ENCODE assay signal across 1 cellular context in genomic region chr19:48954011-48954594, GRCh38.
TF ChIP-seq lines count a peak whose summit lies in the region.

No MANE protein-coding gene starts in this region.

TF ChIP-seq in K562, 482 proteins besides CTCF, POLR2A, EP300 and RAD21 (continues in another document):
- TF ChIP-seq NEUROD1 (IDR thresholded peaks at IDR 0.05; ENCODE audit: borderline replicate concordance, low read depth, low read length, partially characterized antibody) (no peak), HNRNPUL1 (IDR thresholded peaks at IDR 0.05; ENCODE audit: low read length) (no peak), ZNF707 (CRISPR knock-in tag; conservative IDR thresholded peaks at IDR 0.05) (no peak), E2F8 (IDR thresholded peaks at IDR 0.05; ENCODE audit: low read depth, partially characterized antibody) (no peak), POLR2AphosphoS2 (IDR thresholded peaks at IDR 0.05; ENCODE audit: low read length) (no peak), BCOR (IDR thresholded peaks at IDR 0.05) (peak; percentile 85), ARID4B (CRISPR knock-in tag; IDR thresholded peaks at IDR 0.05) (no peak), SIX5 (IDR thresholded peaks at IDR 0.05; ENCODE audit: borderline replicate concordance in 1 of 2, insufficient read depth in 1 of 2, low read depth in 1 of 2, low read length in 2 of 2) (no peak), ZNF740 (CRISPR knock-in tag; IDR thresholded peaks at IDR 0.05) (no peak), ZNF740 (tag; IDR thresholded peaks at IDR 0.05) (no peak), ZFP91 (CRISPR knock-in tag; IDR thresholded peaks at IDR 0.05) (no peak), STAT5A (IDR thresholded peaks at IDR 0.05; ENCODE audit: borderline replicate concordance, low read length) (no peak), ZBTB17 (CRISPR knock-in tag; IDR thresholded peaks at IDR 0.05) (no peak), CC2D1A (IDR thresholded peaks at IDR 0.05) (0 out of 2 replicates have a peak, but pooled peaks have one; percentile 38), GTF2E2 (tag; IDR thresholded peaks at IDR 0.05) (0 out of 2 replicates have a peak, but pooled peaks have one; percentile 61), ZBTB11 (CRISPR knock-in tag; IDR thresholded peaks at IDR 0.05) (no peak; a peak in 1 of 6 replicates), IFI16 (CRISPR knock-in tag; IDR thresholded peaks at IDR 0.05) (no peak), SUPT5H (IDR thresholded peaks at IDR 0.05) (0 out of 2 replicates have a peak, but pooled peaks have one; percentile 44), NFYB (IDR thresholded peaks at IDR 0.05; ENCODE audit: extremely low read depth, insufficient read length) (no peak), NRF1 (conservative IDR thresholded peaks at IDR 0.05 in 1 of 2, IDR thresholded peaks at IDR 0.05 in 1 of 2) (no peak), U2AF1 (optimal IDR thresholded peaks at IDR 0.05; ENCODE audit: low read depth, low read length) (no peak), SAFB2 (IDR thresholded peaks at IDR 0.05; ENCODE audit: borderline replicate concordance, low read depth, low read length, severe bottlenecking) (no peak), CUX1 (CRISPR knock-in tag; IDR thresholded peaks at IDR 0.05) (0 out of 2 replicates have a peak, but pooled peaks have one; percentile 50), TAL1 (IDR thresholded peaks at IDR 0.05) (peak; percentile 38; the same call in 1 of the 2 replicates), C11orf30 (IDR thresholded peaks at IDR 0.05; ENCODE audit: low read depth) (no peak), TCF3 (CRISPR knock-in tag; IDR thresholded peaks at IDR 0.05) (no peak), TGIF2 (CRISPR knock-in tag; IDR thresholded peaks at IDR 0.05) (no peak), PYGO2 (tag; IDR thresholded peaks at IDR 0.05) (no peak), ZNF121 (CRISPR knock-in tag; conservative IDR thresholded peaks at IDR 0.05) (peak; percentile 95), PURB (CRISPR knock-in tag; IDR thresholded peaks at IDR 0.05; ENCODE audit: low read depth) (no peak), ARHGAP35 (IDR thresholded peaks at IDR 0.05; ENCODE audit: partially characterized antibody) (no peak), MBD1 (CRISPR knock-in tag; IDR thresholded peaks at IDR 0.05) (no peak), ELK3 (CRISPR knock-in tag; IDR thresholded peaks at IDR 0.05) (no peak), SMARCC2 (IDR thresholded peaks at IDR 0.05; ENCODE audit: low read depth) (0 out of 2 replicates have a peak, but pooled peaks have one; percentile 24), ZNF586 (CRISPR knock-in tag; conservative IDR thresholded peaks at IDR 0.05) (no peak), NFE2L1 (tag; IDR thresholded peaks at IDR 0.05; ENCODE audit: borderline replicate concordance, low read depth) (no peak), ZBTB9 (CRISPR knock-in tag; IDR thresholded peaks at IDR 0.05) (no peak), ZNF143 (CRISPR knock-in tag; IDR thresholded peaks at IDR 0.05) (no peak)
